20 cellular contexts compared by ENCODE assay signal in the genomic region with DNA sequence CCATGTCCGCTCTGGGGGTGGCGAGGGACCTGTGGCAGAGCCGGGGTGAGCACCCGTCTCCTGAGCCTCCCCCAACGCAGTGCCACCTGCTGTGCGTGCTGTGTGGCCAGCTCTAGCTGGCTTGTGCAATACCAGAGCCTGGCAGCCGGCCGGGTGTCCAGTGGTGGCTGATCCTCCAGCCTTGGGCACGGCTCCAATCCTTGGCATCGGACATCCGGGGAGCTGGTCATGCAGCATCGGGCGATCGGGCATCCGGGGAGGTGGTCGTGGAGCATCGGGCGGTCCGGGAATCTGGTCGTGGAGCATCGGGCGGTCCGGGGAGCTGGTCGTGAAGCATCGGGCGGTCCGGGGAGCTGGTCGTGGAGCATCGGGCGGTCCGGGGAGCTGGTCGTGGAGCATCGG. TPM values are rescaled to one million over a fixed set of nuclear protein-coding genes. Genes with fewer than 3 reads are reported as not detected.
A peak's percentile ranks its signal among the peaks of the same experiment; 100 is the strongest.
DNase-seq lines count a peak whose midpoint lies in the region; ATAC-seq and TF ChIP-seq lines count a peak whose summit lies in the region.
"Had no signal": no experiment of that assay in that cellular context is flagged by ENCODE, and none has a peak within 500 bp of the region (broad histone marks: within the 10 kb centered on the region; RNA-seq: fewer than 3 reads in every experiment).

No MANE protein-coding gene starts in this region.

- no peak for ATAC-seq in natural killer cell treated with Interleukin-12 subunit alpha and Interleukin-12 subunit beta and Interleukin-15 and Interleukin-18, amount 100 ng/mL, for 72 hours
- no peak for ATAC-seq in natural killer cell
- no peak for ATAC-seq in GM19328 (IDR thresholded peaks at IDR 0.05; ENCODE audit: unreplicated experiment)
- ATAC-seq: activated naive CD8-positive, alpha-beta T cell treated with anti-CD3 and anti-CD28 coated beads, Interleukin-2, amount 50 U/mL, for 24 hours; naive thymus-derived CD8-positive, alpha-beta T cell had no signal

- no peak overlapping the region for H3K4me3 Mint-ChIP-seq in natural killer cell treated with Interleukin-12 subunit alpha and Interleukin-12 subunit beta and Interleukin-15 and Interleukin-18, amount 100 ng/mL, for 72 hours
- no peak overlapping the region for H3K4me3 Mint-ChIP-seq in natural killer cell
- no peak overlapping the region for H3K4me3 Mint-ChIP-seq in glutamatergic neuron (ENCODE audit: unreplicated experiment)
- H3K4me3 Mint-ChIP-seq: activated CD4-positive, alpha-beta T cell treated with anti-CD3 and anti-CD28 coated beads, Interleukin-2, amount 10 ng/mL, durations not matched to agents 7 days and 5 days; activated naive CD8-positive, alpha-beta T cell treated with anti-CD3 and anti-CD28 coated beads, Interleukin-2, amount 50 U/mL, for 24 hours; dendritic cell treated with granulocyte-macrophage colony-stimulating factor and Interleukin-4, amounts not matched to agents 40 ng/mL and 50 ng/mL, for 4 days had no signal

- peak; percentile 56 for DNase-seq in natural killer cell treated with Interleukin-12 subunit alpha and Interleukin-12 subunit beta and Interleukin-15 and Interleukin-18, amount 100 ng/mL, for 72 hours (ENCODE audit: low spot score)
- no peak for DNase-seq in natural killer cell
- DNase-seq in glutamatergic neuron = peak; percentile 17
- peak; percentile 71 for DNase-seq in myocyte (ENCODE audit: low read depth)
- no peak for DNase-seq in kidney tubule cell (ENCODE audit: low spot score)
- DNase-seq in germinal center (ENCODE audit: low spot score) = no peak
- no peak for DNase-seq in stimulated activated CD4-positive, alpha-beta T cell treated with anti-CD3 and anti-CD28 coated beads, Interleukin-1b, Interleukin-23, amount 100 ng/mL, for 48 hours
- DNase-seq: activated CD4-positive, alpha-beta T cell treated with anti-CD3 and anti-CD28 coated beads, Interleukin-2, amount 10 ng/mL, durations not matched to agents 7 days and 5 days; activated CD8-positive, alpha-beta memory T cell treated with anti-CD3 and anti-CD28 coated beads, Interleukin-2, amount 50 U/mL, for 48 hours; activated effector memory CD4-positive, alpha-beta T cell treated with anti-CD3 and anti-CD28 coated beads, Interleukin-2, amount 50 U/mL, for 16 hours; activated naive CD8-positive, alpha-beta T cell treated with anti-CD3 and anti-CD28 coated beads, Interleukin-2, amount 50 U/mL, for 24 hours; HCEC 1CT; hippocampal formation; islet precursor cell; mesendoderm; NCI-H510A treated with DMSO at 0.1 percent for 48 hours had no signal

- no peaks in the 10 kb centered on the region for H3K27me3 Mint-ChIP-seq in natural killer cell treated with Interleukin-12 subunit alpha and Interleukin-12 subunit beta and Interleukin-15 and Interleukin-18, amount 100 ng/mL, for 72 hours
- H3K27me3 Mint-ChIP-seq in natural killer cell (ENCODE audit: low read depth in 2 of 2) = no peaks in the 10 kb centered on the region
- peaks cover 8% of the 10 kb centered on the region for H3K27me3 Mint-ChIP-seq in glutamatergic neuron (ENCODE audit: unreplicated experiment)
- H3K27me3 Mint-ChIP-seq: activated CD4-positive, alpha-beta T cell treated with anti-CD3 and anti-CD28 coated beads, Interleukin-2, amount 10 ng/mL, durations not matched to agents 7 days and 5 days; activated naive CD8-positive, alpha-beta T cell treated with anti-CD3 and anti-CD28 coated beads, Interleukin-2, amount 50 U/mL, for 24 hours; dendritic cell treated with granulocyte-macrophage colony-stimulating factor and Interleukin-4, amounts not matched to agents 40 ng/mL and 50 ng/mL, for 4 days; naive thymus-derived CD8-positive, alpha-beta T cell had no signal

- no peaks in the 10 kb centered on the region for H3K36me3 Mint-ChIP-seq in natural killer cell treated with Interleukin-12 subunit alpha and Interleukin-12 subunit beta and Interleukin-15 and Interleukin-18, amount 100 ng/mL, for 72 hours
- H3K36me3 Mint-ChIP-seq in natural killer cell (no peaks in the 10 kb centered on the region), glutamatergic neuron (ENCODE audit: unreplicated experiment) (no peaks in the 10 kb centered on the region)

- no peaks in the 10 kb centered on the region for H3K9me3 Mint-ChIP-seq in natural killer cell treated with Interleukin-12 subunit alpha and Interleukin-12 subunit beta and Interleukin-15 and Interleukin-18, amount 100 ng/mL, for 72 hours
- H3K9me3 Mint-ChIP-seq in natural killer cell = no peaks in the 10 kb centered on the region
- peaks cover 1% of the 10 kb centered on the region for H3K9me3 Mint-ChIP-seq in glutamatergic neuron (ENCODE audit: unreplicated experiment)
- H3K9me3 Mint-ChIP-seq: activated CD4-positive, alpha-beta T cell treated with anti-CD3 and anti-CD28 coated beads, Interleukin-2, amount 10 ng/mL, durations not matched to agents 7 days and 5 days; activated naive CD8-positive, alpha-beta T cell treated with anti-CD3 and anti-CD28 coated beads, Interleukin-2, amount 50 U/mL, for 24 hours; dendritic cell treated with granulocyte-macrophage colony-stimulating factor and Interleukin-4, amounts not matched to agents 40 ng/mL and 50 ng/mL, for 4 days; naive thymus-derived CD8-positive, alpha-beta T cell had no signal

- TF ChIP-seq CTCF in natural killer cell (IDR thresholded peaks at IDR 0.05) = no peak
- no peak for TF ChIP-seq CTCF in glutamatergic neuron (IDR thresholded peaks at IDR 0.05; ENCODE audit: partially characterized antibody, unreplicated experiment)

- no peak overlapping the region for H3K27ac Mint-ChIP-seq in natural killer cell treated with Interleukin-12 subunit alpha and Interleukin-12 subunit beta and Interleukin-15 and Interleukin-18, amount 100 ng/mL, for 72 hours
- H3K27ac Mint-ChIP-seq in natural killer cell (no peak overlapping the region), glutamatergic neuron (ENCODE audit: unreplicated experiment) (no peak overlapping the region)
- H3K27ac Mint-ChIP-seq: activated CD4-positive, alpha-beta T cell treated with anti-CD3 and anti-CD28 coated beads, Interleukin-2, amount 10 ng/mL, durations not matched to agents 7 days and 5 days; activated naive CD8-positive, alpha-beta T cell treated with anti-CD3 and anti-CD28 coated beads, Interleukin-2, amount 50 U/mL, for 24 hours; dendritic cell treated with granulocyte-macrophage colony-stimulating factor and Interleukin-4, amounts not matched to agents 40 ng/mL and 50 ng/mL, for 4 days had no signal

- H3K4me1 Mint-ChIP-seq in natural killer cell treated with Interleukin-12 subunit alpha and Interleukin-12 subunit beta and Interleukin-15 and Interleukin-18, amount 100 ng/mL, for 72 hours (ENCODE audit: low read depth in 2 of 2) = peaks cover 9 to 17% of the 10 kb centered on the region in 2 donors
- peaks cover 4 to 9% of the 10 kb centered on the region in 2 donors for H3K4me1 Mint-ChIP-seq in natural killer cell
- no peaks in the 10 kb centered on the region for H3K4me1 Mint-ChIP-seq in glutamatergic neuron (ENCODE audit: low read depth, unreplicated experiment)

- intact Hi-C loops in natural killer cell (cut with micrococcal nuclease) = loop anchor here (5.0 kb wide), 1 partner anchor 494 kb away; no protein-coding TSS in a partner anchor

RNA-seq across cellular contexts. Expression of a gene that starts 8.1 kb away (rescaled TPM):
- total RNA-seq in natural killer cell treated with Interleukin-12 subunit alpha and Interleukin-12 subunit beta and Interleukin-15 and Interleukin-18, amount 100 ng/mL, for 72 hours = 10 to 100 TPM; 43.5 to 83.6 TPM
- total RNA-seq in natural killer cell (10 to 100 TPM; 12.8 to 22.9 (median 20.0) TPM), glutamatergic neuron (ENCODE audit: unreplicated experiment) (30.7 TPM), myocyte (13.6 and 14.9 TPM in 2 replicates)
- 24.5 TPM for polyA plus RNA-seq in myocyte (2012)

RNA-seq across cellular contexts. Expression of a gene that starts 27.2 kb away (rescaled TPM):
- 1,000 to 10,000 TPM in 1 of 2 donors, 100 to 1,000 TPM in 1; 448 to 1,246 TPM for total RNA-seq in natural killer cell treated with Interleukin-12 subunit alpha and Interleukin-12 subunit beta and Interleukin-15 and Interleukin-18, amount 100 ng/mL, for 72 hours
- total RNA-seq in natural killer cell (1,000 to 10,000 TPM; 1,223 to 1,393 (median 1,250) TPM), glutamatergic neuron (ENCODE audit: unreplicated experiment) (0.91 TPM), myocyte (2.2 and 3.2 TPM in 2 replicates)
- polyA plus RNA-seq in myocyte (2012) = 19.1 TPM
- polyA plus RNA-seq: BJ had no signal

Comparison
In these comparisons a context has a peak if more than half of its experiments do, and no peak if none do; other contexts are left out.
1. DNase-seq: peak in natural killer cell treated with Interleukin-12 subunit alpha and Interleukin-12 subunit beta and Interleukin-15 and Interleukin-18, amount 100 ng/mL, for 72 hours (single experiment), glutamatergic neuron (single experiment) and myocyte (single experiment); none in natural killer cell (single experiment), kidney tubule cell (single experiment), germinal center (single experiment) and stimulated activated CD4-positive, alpha-beta T cell treated with anti-CD3 and anti-CD28 coated beads, Interleukin-1b, Interleukin-23, amount 100 ng/mL, for 48 hours (single experiment).
2. RNA of a gene that starts 27.2 kb away (total RNA-seq): 1,223 to 1,393 TPM in natural killer cell and 448 to 1,246 TPM in natural killer cell treated with Interleukin-12 subunit alpha and Interleukin-12 subunit beta and Interleukin-15 and Interleukin-18, amount 100 ng/mL, for 72 hours; 2.2 to 3.2 TPM in myocyte and 0.91 TPM in glutamatergic neuron (single experiment); every median in the first group is over 100 times any median in the second.